In genomic region chr14:100156776-100157175, GRCh38 we compare ENCODE assay signal across 1 cellular context.
TF ChIP-seq lines count a peak whose summit lies in the region.

No MANE protein-coding gene starts in this region.

TF ChIP-seq in HepG2, 621 proteins besides CTCF, POLR2A, EP300 and RAD21 (continued from another document):
- TF ChIP-seq ARID5B (CRISPR knock-in tag; IDR thresholded peaks at IDR 0.05) (no peak), NFKB2 (CRISPR knock-in tag; IDR thresholded peaks at IDR 0.05; ENCODE audit: borderline replicate concordance) (0 out of 2 replicates have a peak, but pooled peaks have one; percentile 9)
TF ChIP-seq in HepG2: peak in this region for 1.
